Comparison of ENCODE assay signal across 24 cellular contexts in genomic region chr5:67085616-67086015, GRCh38.
DNase-seq lines count a peak whose midpoint lies in the region; ATAC-seq and TF ChIP-seq lines count a peak whose summit lies in the region.
"Had no signal": no experiment of that assay in that cellular context is flagged by ENCODE, and none has a peak within 500 bp of the region (broad histone marks: within the 10 kb centered on the region; RNA-seq: fewer than 3 reads in every experiment).

No MANE protein-coding gene starts in this region.

- no peak for TF ChIP-seq CTCF in endodermal cell (conservative IDR thresholded peaks at IDR 0.05)

- no peak overlapping the region for H3K4me3 Mint-ChIP-seq in endodermal cell
- no peak overlapping the region for H3K4me3 Mint-ChIP-seq in naive thymus-derived CD4-positive, alpha-beta T cell
- H3K4me3 Mint-ChIP-seq: activated B cell treated with CpG ODN at 0.5 μM for 24 hours, GM23338, natural killer cell had no signal

- no peaks in the 10 kb centered on the region for H3K36me3 Mint-ChIP-seq in endodermal cell (ENCODE audit: low read depth)
- peaks cover 1 to 23% (median 8%) of the 10 kb centered on the region in 5 donors for H3K36me3 Mint-ChIP-seq in naive thymus-derived CD4-positive, alpha-beta T cell
- H3K36me3 Mint-ChIP-seq: natural killer cell had no signal

- no peak overlapping the region for H3K4me3 ChIP-seq in endodermal cell (ENCODE audit: low read length)
- H3K4me3 ChIP-seq in naive thymus-derived CD4-positive, alpha-beta T cell (ENCODE audit: low read length): no peak overlapping the region
- H3K4me3 ChIP-seq: GM12878, GM23338, heart right ventricle, lung, psoas muscle, thoracic aorta had no signal

- no peaks in the 10 kb centered on the region for H3K36me3 ChIP-seq in endodermal cell (ENCODE audit: control insufficient read depth, insufficient read depth, low read length)
- peaks cover 0 to 2% (median 0%) of the 10 kb centered on the region in 3 experiments for H3K36me3 ChIP-seq in naive thymus-derived CD4-positive, alpha-beta T cell (ENCODE audit: control insufficient read depth in 2 of 3, insufficient read depth in 3 of 3, low read length in 3 of 3)
- H3K36me3 ChIP-seq: thoracic aorta had no signal

- intact Hi-C loops in naive thymus-derived CD4-positive, alpha-beta T cell (cut with micrococcal nuclease): no loop called here

- 94 to 100% methylated on average over 2 to 4 of the region's 4 CpGs for WGBS in endodermal cell (ENCODE audit: insufficient coverage in 1 of 2, insufficient read length in 1 of 2), 2 experiments

- CTCF ChIA-PET in naive thymus-derived CD4-positive, alpha-beta T cell (lab: Charles Lee): no interaction called here

- no peaks in the 10 kb centered on the region for H3K27me3 ChIP-seq in endodermal cell (ENCODE audit: control insufficient read depth, insufficient read depth, low read length, poor library complexity, severe bottlenecking)
- H3K27me3 ChIP-seq in naive thymus-derived CD4-positive, alpha-beta T cell (ENCODE audit: control insufficient read depth in 2 of 2, insufficient read depth in 2 of 2, low read length in 2 of 2): no peaks in the 10 kb centered on the region
- H3K27me3 ChIP-seq: heart right ventricle had no signal

- peak overlapping the region; percentile 15 for H3K27ac Mint-ChIP-seq in endodermal cell
- peak overlapping the region in 1 of 9 donors; percentile 11 for H3K27ac Mint-ChIP-seq in naive thymus-derived CD4-positive, alpha-beta T cell
- H3K27ac Mint-ChIP-seq: activated B cell treated with CpG ODN at 0.5 μM for 24 hours, GM23338, natural killer cell had no signal

- H3K4me1 ChIP-seq in endodermal cell (ENCODE audit: control insufficient read depth, insufficient read depth, low read length): no peaks in the 10 kb centered on the region
- no peaks in the 10 kb centered on the region for H3K4me1 ChIP-seq in naive thymus-derived CD4-positive, alpha-beta T cell (ENCODE audit: control insufficient read depth in 2 of 2, insufficient read depth in 2 of 2, low read length in 2 of 2)

- H3K9me3 Mint-ChIP-seq in endodermal cell: no peaks in the 10 kb centered on the region
- H3K9me3 Mint-ChIP-seq in naive thymus-derived CD4-positive, alpha-beta T cell: peaks cover 0 to 3% (median 0%) of the 10 kb centered on the region in 11 donors
- H3K9me3 Mint-ChIP-seq: GM23338, natural killer cell had no signal

- DNase-seq in DMS 273 treated with DMSO at 0.1 percent for 48 hours (lab: John Stamatoyannopoulos, UW): peak; percentile 40
- peak; percentile 50 for DNase-seq in NCI-H1436 (lab: John Stamatoyannopoulos, UW)
- peak; percentile 17 for DNase-seq in NCI-H345 treated with DMSO at 0.1 percent for 48 hours (lab: John Stamatoyannopoulos, UW; ENCODE audit: unreplicated experiment)
- no peak for DNase-seq in endodermal cell
- DNase-seq in naive thymus-derived CD4-positive, alpha-beta T cell: no peak
- no peak for DNase-seq in H4 (ENCODE audit: low spot score)
- DNase-seq: activated B cell treated with CpG ODN at 0.5 μM for 24 hours; activated gamma-delta T cell; amniotic stem cell; central memory CD4-positive, alpha-beta T cell; heart right ventricle; KBM-7; natural killer cell; NCI-H1694; psoas muscle; Right ventricle myocardium superior; T-helper 2 cell had no signal

- H3K9ac ChIP-seq in endodermal cell (ENCODE audit: extremely low read depth, low read length, poor library complexity, severe bottlenecking): no peak overlapping the region

- peaks cover 20% of the 10 kb centered on the region for H3K4me1 Mint-ChIP-seq in endodermal cell
- peaks cover 0 to 13% (median 6%) of the 10 kb centered on the region in 7 donors for H3K4me1 Mint-ChIP-seq in naive thymus-derived CD4-positive, alpha-beta T cell
- H3K4me1 Mint-ChIP-seq: natural killer cell had no signal

- H3K27ac ChIP-seq in endodermal cell (ENCODE audit: low read depth, low read length): no peak overlapping the region
- H3K27ac ChIP-seq in naive thymus-derived CD4-positive, alpha-beta T cell (ENCODE audit: low read depth, low read length): no peak overlapping the region
- H3K27ac ChIP-seq: heart right ventricle, HL-60, psoas muscle, thoracic aorta had no signal

- no peaks in the 10 kb centered on the region for H3K27me3 Mint-ChIP-seq in endodermal cell (ENCODE audit: insufficient read depth)
- H3K27me3 Mint-ChIP-seq in naive thymus-derived CD4-positive, alpha-beta T cell: no peaks in the 10 kb centered on the region
- H3K27me3 Mint-ChIP-seq: activated B cell treated with CpG ODN at 0.5 μM for 24 hours had no signal

- H3K9me3 ChIP-seq in endodermal cell (ENCODE audit: control insufficient read depth, low read length): no peaks in the 10 kb centered on the region
- H3K9me3 ChIP-seq in naive thymus-derived CD4-positive, alpha-beta T cell (ENCODE audit: control insufficient read depth in 2 of 3, low read length in 3 of 3): no peaks in the 10 kb centered on the region
- H3K9me3 ChIP-seq: heart right ventricle, psoas muscle, thoracic aorta had no signal

- no peak for ATAC-seq in HG03378 (IDR thresholded peaks at IDR 0.05; ENCODE audit: unreplicated experiment)
- no peak for ATAC-seq in HG03175 (IDR thresholded peaks at IDR 0.05; ENCODE audit: unreplicated experiment)
- ATAC-seq in naive thymus-derived CD4-positive, alpha-beta T cell: no peak
- ATAC-seq: GM12878, heart right ventricle, natural killer cell had no signal

- POLR2A ChIA-PET in naive thymus-derived CD4-positive, alpha-beta T cell (lab: Charles Lee): no interaction called here

Comparison
In these comparisons a context has a peak if more than half of its experiments do, and no peak if none do; other contexts are left out.
1. DNase-seq: peak in DMS 273 treated with DMSO at 0.1 percent for 48 hours (single experiment), NCI-H1436 (single experiment) and NCI-H345 treated with DMSO at 0.1 percent for 48 hours (single experiment); none in endodermal cell (single experiment), naive thymus-derived CD4-positive, alpha-beta T cell (0 of 9) and H4 (single experiment).